In the genomic region with DNA sequence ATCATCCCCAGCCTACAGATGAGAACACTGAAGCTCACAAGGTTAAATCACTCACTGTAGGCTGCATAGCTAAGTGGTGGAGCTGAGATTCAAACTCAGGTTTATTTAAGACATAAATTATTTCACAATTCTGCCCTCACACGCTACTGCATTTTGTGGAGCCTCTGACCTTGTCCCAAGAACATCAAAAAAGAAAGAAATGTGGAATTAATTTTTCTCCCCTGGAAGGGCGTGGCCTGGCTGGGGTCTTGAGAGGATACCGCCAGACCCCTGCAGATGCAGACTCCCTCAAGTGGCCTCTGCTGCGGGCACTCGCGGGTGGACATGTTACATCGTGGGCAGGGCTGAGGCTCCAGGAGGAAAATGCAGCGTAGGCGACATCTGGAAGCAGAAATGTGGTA, we compare ENCODE assay signal across 9 cellular contexts. TPM values are rescaled to one million over a fixed set of nuclear protein-coding genes. Genes with fewer than 3 reads are reported as not detected.
A peak's percentile ranks its signal among the peaks of the same experiment; 100 is the strongest.
DNase-seq lines count a peak whose midpoint lies in the region; ATAC-seq and TF ChIP-seq lines count a peak whose summit lies in the region.
"Had no signal": no experiment of that assay in that cellular context is flagged by ENCODE, and none has a peak within 500 bp of the region (broad histone marks: within the 10 kb centered on the region; RNA-seq: fewer than 3 reads in every experiment).

No MANE protein-coding gene starts in this region.

- H3K27me3 ChIP-seq in gastroesophageal sphincter: no peaks in the 10 kb centered on the region
- H3K27me3 ChIP-seq in effector memory CD4-positive, alpha-beta T cell (replicated peaks; ENCODE audit: control insufficient read depth, insufficient read depth, low read length, poor library complexity, severe bottlenecking): no peaks in the 10 kb centered on the region
- H3K27me3 ChIP-seq: right lobe of liver had no signal

- TF ChIP-seq CTCF in gastroesophageal sphincter (IDR thresholded peaks at IDR 0.05): no peak
- TF ChIP-seq CTCF in GM13977 (IDR thresholded peaks at IDR 0.05; ENCODE audit: extremely low read depth, insufficient read depth, missing control alignments): no peak

- H3K36me3 ChIP-seq in SK-N-MC (ENCODE audit: insufficient read depth, low read length) (no peaks in the 10 kb centered on the region), gastroesophageal sphincter (no peaks in the 10 kb centered on the region)
- no peaks in the 10 kb centered on the region for H3K36me3 ChIP-seq in effector memory CD4-positive, alpha-beta T cell (ENCODE audit: control insufficient read depth, insufficient read depth, low read length)
- H3K36me3 ChIP-seq: right lobe of liver had no signal

- H3K27ac ChIP-seq in SK-N-MC (peak overlapping the region; percentile 91), gastroesophageal sphincter (peak overlapping the region; percentile 84 to 91 (median 84))
- H3K27ac ChIP-seq in effector memory CD4-positive, alpha-beta T cell (ENCODE audit: insufficient read depth, low read length, poor library complexity, severe bottlenecking): no peak overlapping the region
- H3K27ac ChIP-seq: right lobe of liver had no signal

- no peak for TF ChIP-seq EP300 in gastroesophageal sphincter (IDR thresholded peaks at IDR 0.05)

- H3K4me1 ChIP-seq in gastroesophageal sphincter: peaks cover 6 to 99% (median 60%) of the 10 kb centered on the region in 3 donors
- H3K4me1 ChIP-seq in effector memory CD4-positive, alpha-beta T cell (ENCODE audit: control insufficient read depth, insufficient read depth, low read length, poor library complexity, severe bottlenecking): peaks cover 22% of the 10 kb centered on the region
- H3K4me1 ChIP-seq: right lobe of liver had no signal

- ATAC-seq in gastroesophageal sphincter: peak; percentile 25
- no peak for ATAC-seq in HG03135 (IDR thresholded peaks at IDR 0.05; ENCODE audit: unreplicated experiment)

- 23 to 30% methylated on average over 2 to 6 of the region's 9 CpGs for WGBS in gastroesophageal sphincter (ENCODE audit: low coverage in 1 of 2), 2 donors

- peak overlapping the region; percentile 78 for H3K9ac ChIP-seq in SK-N-MC (ENCODE audit: insufficient read length)

- in situ Hi-C loops in GM13977 (cut with MboI; ENCODE audit: low pct_unique_long_range_greater_than_20kb, low sequenced_read_pairs, unreplicated experiment): no loop called here

- H3K9me3 ChIP-seq in SK-N-MC (ENCODE audit: low read depth, low read length) (no peaks in the 10 kb centered on the region), gastroesophageal sphincter (no peaks in the 10 kb centered on the region)
- no peaks in the 10 kb centered on the region for H3K9me3 ChIP-seq in effector memory CD4-positive, alpha-beta T cell (ENCODE audit: control insufficient read depth, low read length)
- H3K9me3 ChIP-seq: right lobe of liver had no signal

- peak; percentile 68 for DNase-seq in EH (ENCODE audit: low read depth)
- DNase-seq in SK-N-MC (ENCODE audit: low read depth, low spot score): no peak
- DNase-seq in skeletal muscle cell (ENCODE audit: low read depth): no peak
- DNase-seq in effector memory CD4-positive, alpha-beta T cell: no peak
- no peak for DNase-seq in hippocampal formation (lab: John Stamatoyannopoulos, UW)
- DNase-seq in GM13977 (ENCODE audit: low spot score): no peak

- TF ChIP-seq POLR2A in gastroesophageal sphincter (IDR thresholded peaks at IDR 0.05): no peak

- H3K4me3 ChIP-seq in SK-N-MC: peak overlapping the region; percentile 85
- H3K4me3 ChIP-seq in gastroesophageal sphincter: peak overlapping the region in 1 of 2 donors; percentile 28
- peak overlapping the region; percentile 28 for H3K4me3 ChIP-seq in skeletal muscle cell (ENCODE audit: low read depth, low read length)
- no peak overlapping the region for H3K4me3 ChIP-seq in effector memory CD4-positive, alpha-beta T cell (ENCODE audit: insufficient read depth, low read depth, low read length, poor library complexity, severe bottlenecking)
- H3K4me3 ChIP-seq: right lobe of liver had no signal

RNA-seq across cellular contexts. Expression of a gene that starts 40.6 kb away (rescaled TPM):
- 100 to 1,000 TPM in 1 of 4 donors, 10 to 100 TPM in 3; 45.9 to 158 (median 88.4) TPM for total RNA-seq in gastroesophageal sphincter
